Comparison of ENCODE assay signal across 10 cellular contexts in genomic region chr15:77064539-77065308, GRCh38. TPM values are rescaled to one million over a fixed set of nuclear protein-coding genes. Genes with fewer than 3 reads are reported as not detected.
DNase-seq lines count a peak whose midpoint lies in the region; ATAC-seq, FAIRE-seq and TF ChIP-seq lines count a peak whose summit lies in the region.
"Had no signal": no experiment of that assay in that cellular context is flagged by ENCODE, and none has a peak within 500 bp of the region (broad histone marks: within the 10 kb centered on the region; RNA-seq: fewer than 3 reads in every experiment).

No MANE protein-coding gene starts in this region.

- intact Hi-C loops in Calu3 (cut with micrococcal nuclease; ENCODE audit: unreplicated experiment), result no loop called here
- intact Hi-C loops in testis (cut with DNase I; ENCODE audit: low total_unique reads), result no loop called here

- H3K4me3 Mint-ChIP-seq in Calu3 (ENCODE audit: low read depth, unreplicated experiment), result peak overlapping the region; percentile 36

- H3K27me3 ChIP-seq in testis, result no peaks in the 10 kb centered on the region

- TF ChIP-seq CTCF in Calu3 (IDR thresholded peaks at IDR 0.05; ENCODE audit: unreplicated experiment) (no peak), omental fat pad (IDR thresholded peaks at IDR 0.05) (no peak), testis (IDR thresholded peaks at IDR 0.05) (no peak)

- H3K9me3 Mint-ChIP-seq in Calu3 (ENCODE audit: low read depth, unreplicated experiment), result no peaks in the 10 kb centered on the region

- WGBS in testis, 2 donors, result 69 to 74% methylated on average over 6 of the region's 6 CpGs

- peak overlapping the region; percentile 69 for H3K27ac Mint-ChIP-seq in Calu3 (ENCODE audit: unreplicated experiment)

- no peaks in the 10 kb centered on the region for H3K27me3 Mint-ChIP-seq in Calu3 (ENCODE audit: unreplicated experiment)

- peaks cover 82% of the 10 kb centered on the region for H3K4me1 Mint-ChIP-seq in Calu3 (ENCODE audit: low read depth, unreplicated experiment)

- no peak for TF ChIP-seq POLR2A in testis (IDR thresholded peaks at IDR 0.05)

- CTCF ChIA-PET in Calu3 (lab: Charles Lee), result interaction anchor here (0.9 to 1.2 kb wide), 2 partner anchors 29 to 39 kb away, joined by 3 to 5 read pairs; no protein-coding TSS in a partner anchor

- no TSS peak for BruUV-seq in Calu3 (replicated peaks; lab: Mats Ljungman, UMichigan)

- peak; percentile 46 for DNase-seq in Calu3
- DNase-seq in RCC 7860 (ENCODE audit: low spot score), result peak; percentile 84
- peak; percentile 68 for DNase-seq in epithelial cell of prostate (ENCODE audit: low read depth, low spot score)
- DNase-seq in omental fat pad (ENCODE audit: low spot score), result no peak
- no peak for DNase-seq in testis
- DNase-seq in effector CD4-positive, alpha-beta T cell, result no peak
- DNase-seq: NCI-H1105 treated with DMSO at 0.1 percent for 48 hours had no signal

- H3K27ac ChIP-seq in epithelial cell of prostate, result peak overlapping the region; percentile 88
- no peak overlapping the region for H3K27ac ChIP-seq in testis

- H3K4me1 ChIP-seq in testis, result peaks cover 27% of the 10 kb centered on the region

- ATAC-seq in omental fat pad (ENCODE audit: low FRiP score) (peak; percentile 70), HG02840 (IDR thresholded peaks at IDR 0.05; ENCODE audit: low FRiP score, unreplicated experiment) (no peak), HG03432 (IDR thresholded peaks at IDR 0.05; ENCODE audit: unreplicated experiment) (no peak)

- no peaks in the 10 kb centered on the region for H3K9me3 ChIP-seq in testis

- no peak overlapping the region for H3K4me3 ChIP-seq in testis

- peak; percentile 91 for FAIRE-seq in RCC 7860 (lab: Jason Lieb, UNC)
- FAIRE-seq: endometrium had no signal

- H3K36me3 ChIP-seq in testis (ENCODE audit: low read depth, missing control alignments), result no peaks in the 10 kb centered on the region

- peaks cover 28% of the 10 kb centered on the region for H3K36me3 Mint-ChIP-seq in Calu3 (ENCODE audit: insufficient read depth, unreplicated experiment)

RNA-seq across cellular contexts. Expression of gene TSPAN3, which starts 6.2 kb away (rescaled TPM):
- total RNA-seq in Calu3 (2022) (404 and 463 TPM in 2 replicates), omental fat pad (1,000 to 10,000 TPM in 2 of 4 donors, 100 to 1,000 TPM in 2; 218 to 1,125 (median 697) TPM), testis (100 to 1,000 TPM; 223 to 226 TPM)
- 197 TPM for polyA plus RNA-seq in testis (ENCODE audit: insufficient read depth, low read depth, low replicate concordance)

Comparison
In these comparisons a context has a peak if more than half of its experiments do, and no peak if none do; other contexts are left out.
1. DNase-seq: peak in Calu3 (single experiment), RCC 7860 (single experiment) and epithelial cell of prostate (single experiment); none in omental fat pad (single experiment), testis (single experiment) and effector CD4-positive, alpha-beta T cell (single experiment).